11 cellular contexts compared by ENCODE assay signal in the genomic region with DNA sequence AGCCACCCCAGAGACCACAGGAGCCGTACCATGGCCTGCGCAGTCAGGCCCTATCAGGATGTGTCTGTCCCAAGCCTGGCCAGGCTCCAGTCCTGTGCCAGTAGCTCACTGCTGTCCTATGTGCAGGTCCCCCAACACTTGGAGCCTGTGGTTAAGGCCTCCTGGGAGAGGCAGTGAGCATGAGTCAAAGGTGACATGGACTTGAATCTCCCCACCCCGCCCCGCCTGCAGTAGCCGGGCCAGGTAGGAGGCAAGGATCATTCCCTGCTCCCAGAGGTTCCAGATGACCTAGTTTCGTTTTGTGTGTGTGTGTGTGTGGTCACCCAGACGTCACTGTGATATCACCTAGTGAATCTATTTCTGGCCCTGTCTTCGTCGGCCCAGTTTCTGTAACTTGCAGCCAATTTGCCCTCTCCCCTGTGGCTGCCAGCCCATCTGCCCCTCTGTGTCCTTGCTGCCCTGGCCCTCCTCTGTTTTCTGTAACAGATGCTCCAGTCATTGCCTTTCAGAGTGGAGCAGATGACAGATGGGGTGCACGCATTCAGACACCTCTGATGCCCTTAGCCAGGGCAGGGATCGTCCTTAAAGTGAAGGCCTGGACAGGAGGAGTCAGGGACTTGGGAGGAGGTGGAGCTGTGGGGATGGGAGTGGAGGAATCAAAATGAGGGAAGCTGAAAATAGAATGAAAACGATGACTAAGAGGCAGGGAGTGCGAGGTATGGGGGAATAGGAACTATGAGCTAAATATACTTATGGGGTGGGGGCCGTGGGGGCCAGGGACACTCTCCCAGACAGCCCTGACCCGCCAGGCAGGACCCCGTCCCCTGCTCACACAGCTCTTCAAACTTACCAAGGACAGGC. TPM values are rescaled to one million over a fixed set of nuclear protein-coding genes. Genes with fewer than 3 reads are reported as not detected.
DNase-seq lines count a peak whose midpoint lies in the region; ATAC-seq, FAIRE-seq and TF ChIP-seq lines count a peak whose summit lies in the region.
"Had no signal": no experiment of that assay in that cellular context is flagged by ENCODE, and none has a peak within 500 bp of the region (broad histone marks: within the 10 kb centered on the region; RNA-seq: fewer than 3 reads in every experiment).

No MANE protein-coding gene starts in this region.

- H3K36me3 Mint-ChIP-seq in activated naive CD4-positive, alpha-beta T cell treated with anti-CD3 and anti-CD28 coated beads, Interleukin-2, amount 50 U/mL, for 24 hours = no peaks in the 10 kb centered on the region
- H3K36me3 Mint-ChIP-seq in activated naive CD4-positive, alpha-beta T cell treated with anti-CD3 and anti-CD28 coated beads, Interleukin-2, amount 50 U/mL, for 72 hours = no peaks in the 10 kb centered on the region

- FAIRE-seq in urothelium cell line (lab: Jason Lieb, UNC) = peak; percentile 17

- peak overlapping the region; percentile 23 for H3K27ac Mint-ChIP-seq in activated naive CD4-positive, alpha-beta T cell treated with anti-CD3 and anti-CD28 coated beads, Interleukin-2, amount 50 U/mL, for 24 hours
- H3K27ac Mint-ChIP-seq in activated naive CD4-positive, alpha-beta T cell treated with anti-CD3 and anti-CD28 coated beads, Interleukin-2, amount 50 U/mL, for 72 hours = no peak overlapping the region
- H3K27ac Mint-ChIP-seq: stimulated activated naive CD8-positive, alpha-beta T cell treated with anti-CD3 and anti-CD28 coated beads, Interleukin-15, amount 100 ng/mL, for 72 hours had no signal

- no peaks in the 10 kb centered on the region for H3K4me1 Mint-ChIP-seq in activated naive CD4-positive, alpha-beta T cell treated with anti-CD3 and anti-CD28 coated beads, Interleukin-2, amount 50 U/mL, for 24 hours

- no peak for DNase-seq in activated naive CD4-positive, alpha-beta T cell treated with anti-CD3 and anti-CD28 coated beads, Interleukin-2, amount 50 U/mL, for 72 hours (ENCODE audit: low spot score in 2 of 2)
- DNase-seq in iris pigment epithelial cell (ENCODE audit: low read depth) (peak; percentile 20), urothelium cell line (ENCODE audit: low spot score) (peak; percentile 77), omental fat pad (ENCODE audit: low spot score) (no peak)
- no peak for DNase-seq in effector CD4-positive, alpha-beta T cell
- DNase-seq in activated naive CD4-positive, alpha-beta T cell treated with Interleukin-2 at 50 U/mL for 16 hours = no peak
- DNase-seq: KBM-7; stimulated activated naive CD8-positive, alpha-beta T cell treated with anti-CD3 and anti-CD28 coated beads, Interleukin-15, amount 100 ng/mL, for 72 hours; T1000 had no signal

- H3K4me3 Mint-ChIP-seq in activated naive CD4-positive, alpha-beta T cell treated with anti-CD3 and anti-CD28 coated beads, Interleukin-2, amount 50 U/mL, for 24 hours = no peak overlapping the region
- H3K4me3 Mint-ChIP-seq: stimulated activated naive CD8-positive, alpha-beta T cell treated with anti-CD3 and anti-CD28 coated beads, Interleukin-15, amount 100 ng/mL, for 72 hours had no signal

- peaks cover 4% of the 10 kb centered on the region for H3K27me3 Mint-ChIP-seq in activated naive CD4-positive, alpha-beta T cell treated with anti-CD3 and anti-CD28 coated beads, Interleukin-2, amount 50 U/mL, for 24 hours

- TF ChIP-seq CTCF in omental fat pad (IDR thresholded peaks at IDR 0.05) = no peak

- peak overlapping the region; percentile 80 for H3K27ac ChIP-seq in angular gyrus (ENCODE audit: low read depth, low read length)

- ATAC-seq in activated naive CD4-positive, alpha-beta T cell treated with anti-CD3 and anti-CD28 coated beads, Interleukin-2, amount 50 U/mL, for 72 hours = no peak
- no peak for ATAC-seq in omental fat pad (ENCODE audit: low FRiP score)
- ATAC-seq: stimulated activated naive CD8-positive, alpha-beta T cell treated with anti-CD3 and anti-CD28 coated beads, Interleukin-15, amount 100 ng/mL, for 72 hours had no signal

- no peaks in the 10 kb centered on the region for H3K9me3 Mint-ChIP-seq in activated naive CD4-positive, alpha-beta T cell treated with anti-CD3 and anti-CD28 coated beads, Interleukin-2, amount 50 U/mL, for 24 hours
- no peaks in the 10 kb centered on the region for H3K9me3 Mint-ChIP-seq in activated naive CD4-positive, alpha-beta T cell treated with anti-CD3 and anti-CD28 coated beads, Interleukin-2, amount 50 U/mL, for 72 hours
- H3K9me3 Mint-ChIP-seq: stimulated activated naive CD8-positive, alpha-beta T cell treated with anti-CD3 and anti-CD28 coated beads, Interleukin-15, amount 100 ng/mL, for 72 hours had no signal

RNA-seq across cellular contexts. Expression of a gene that starts 37.4 kb away (rescaled TPM):
- total RNA-seq in activated naive CD4-positive, alpha-beta T cell treated with anti-CD3 and anti-CD28 coated beads, Interleukin-2, amount 50 U/mL, for 72 hours = not detected
- 1 to 10 TPM in 3 of 4 donors, under 1 TPM in 1; 0.46 to 7.0 (median 2.1) TPM for total RNA-seq in omental fat pad

Comparison
In these comparisons a context has a peak if more than half of its experiments do, and no peak if none do; other contexts are left out.
1. DNase-seq: peak in iris pigment epithelial cell (single experiment) and urothelium cell line (single experiment); none in activated naive CD4-positive, alpha-beta T cell treated with anti-CD3 and anti-CD28 coated beads, Interleukin-2, amount 50 U/mL, for 72 hours (0 of 2), omental fat pad (single experiment), effector CD4-positive, alpha-beta T cell (single experiment) and activated naive CD4-positive, alpha-beta T cell treated with Interleukin-2 at 50 U/mL for 16 hours (single experiment).